In genomic region chr3:35908366-35909232, GRCh38 we compare ENCODE assay signal across 9 cellular contexts.
DNase-seq lines count a peak whose midpoint lies in the region; ATAC-seq, FAIRE-seq and TF ChIP-seq lines count a peak whose summit lies in the region.
"Had no signal": no experiment of that assay in that cellular context is flagged by ENCODE, and none has a peak within 500 bp of the region (broad histone marks: within the 10 kb centered on the region; RNA-seq: fewer than 3 reads in every experiment).

No MANE protein-coding gene starts in this region.

- no peak overlapping the region for H3K4me3 Mint-ChIP-seq in activated naive CD4-positive, alpha-beta T cell treated with anti-CD3 and anti-CD28 coated beads, Interleukin-2, amount 10 ng/mL, durations not matched to agents 7 days and 5 days
- H3K4me3 Mint-ChIP-seq: activated naive CD8-positive, alpha-beta T cell treated with anti-CD3 and anti-CD28 coated beads, Interleukin-2, amount 10 ng/mL, durations not matched to agents 7 days and 5 days had no signal

- H3K4me2 ChIP-seq in DOHH2 (ENCODE audit: low read length): no peak overlapping the region

- H3K9me3 ChIP-seq in DOHH2 (ENCODE audit: control insufficient read depth, insufficient read depth, low read length) (no peaks in the 10 kb centered on the region), heart left ventricle (no peaks in the 10 kb centered on the region)

- H3K27me3 Mint-ChIP-seq in activated naive CD4-positive, alpha-beta T cell treated with anti-CD3 and anti-CD28 coated beads, Interleukin-2, amount 10 ng/mL, durations not matched to agents 7 days and 5 days: no peaks in the 10 kb centered on the region
- H3K27me3 Mint-ChIP-seq: activated naive CD8-positive, alpha-beta T cell treated with anti-CD3 and anti-CD28 coated beads, Interleukin-2, amount 10 ng/mL, durations not matched to agents 7 days and 5 days had no signal

- H3K27me3 ChIP-seq in DOHH2 (ENCODE audit: control insufficient read depth, low read length): peaks cover 2% of the 10 kb centered on the region; the same call in 1 of the 2 replicates
- peaks cover 0 to 4% (median 0%) of the 10 kb centered on the region in 9 donors for H3K27me3 ChIP-seq in heart left ventricle

- no peak for FAIRE-seq in HTR-8/SVneo (lab: Jason Lieb, UNC)

- H3F3A ChIP-seq in DOHH2 (ENCODE audit: control insufficient read depth, insufficient read depth): no peaks in the 10 kb centered on the region

- no peaks in the 10 kb centered on the region for H3K4me1 Mint-ChIP-seq in activated naive CD4-positive, alpha-beta T cell treated with anti-CD3 and anti-CD28 coated beads, Interleukin-2, amount 10 ng/mL, durations not matched to agents 7 days and 5 days
- H3K4me1 Mint-ChIP-seq: activated naive CD8-positive, alpha-beta T cell treated with anti-CD3 and anti-CD28 coated beads, Interleukin-2, amount 10 ng/mL, durations not matched to agents 7 days and 5 days had no signal

- no peak overlapping the region for H3K4me3 ChIP-seq in DOHH2 (ENCODE audit: low read length)
- H3K4me3 ChIP-seq in heart left ventricle: no peak overlapping the region

- peak; percentile 71 for TF ChIP-seq CTCF in DOHH2 (IDR thresholded peaks at IDR 0.05; ENCODE audit: low read depth, low read length, poor library complexity, severe bottlenecking)
- TF ChIP-seq CTCF in heart left ventricle (IDR thresholded peaks at IDR 0.05): peak; percentile 63 to 82 (median 71)

- no peaks in the 10 kb centered on the region for H3K79me2 ChIP-seq in DOHH2 (ENCODE audit: control insufficient read depth, low read length)

- ATAC-seq in GM19467 (IDR thresholded peaks at IDR 0.05; ENCODE audit: unreplicated experiment) (peak; percentile 91), heart left ventricle (peak in 3 of 4 donors; percentile 44 to 64 (median 60)), esophagus mucosa (no peak)

- H3K27ac Mint-ChIP-seq in activated naive CD4-positive, alpha-beta T cell treated with anti-CD3 and anti-CD28 coated beads, Interleukin-2, amount 10 ng/mL, durations not matched to agents 7 days and 5 days: no peak overlapping the region
- H3K27ac Mint-ChIP-seq: activated naive CD8-positive, alpha-beta T cell treated with anti-CD3 and anti-CD28 coated beads, Interleukin-2, amount 10 ng/mL, durations not matched to agents 7 days and 5 days had no signal

- DNase-seq in HTR-8/SVneo (ENCODE audit: insufficient read length, low spot score) (peak; percentile 10), OCI-M2 (lab: John Stamatoyannopoulos, UW; ENCODE audit: unreplicated experiment) (peak; percentile 6), heart left ventricle (peak in 4 of 5 donors; percentile 36 to 63 (median 46)), pulmonary artery endothelial cell (ENCODE audit: low read depth, low spot score) (peak; percentile 39)
- DNase-seq in activated naive CD4-positive, alpha-beta T cell treated with anti-CD3 and anti-CD28 coated beads, Interleukin-2, amount 10 ng/mL, durations not matched to agents 7 days and 5 days: peak; percentile 61
- DNase-seq: activated naive CD8-positive, alpha-beta T cell treated with anti-CD3 and anti-CD28 coated beads, Interleukin-2, amount 10 ng/mL, durations not matched to agents 7 days and 5 days had no signal

- H3K9me3 Mint-ChIP-seq in activated naive CD4-positive, alpha-beta T cell treated with anti-CD3 and anti-CD28 coated beads, Interleukin-2, amount 10 ng/mL, durations not matched to agents 7 days and 5 days: no peaks in the 10 kb centered on the region
- H3K9me3 Mint-ChIP-seq: activated naive CD8-positive, alpha-beta T cell treated with anti-CD3 and anti-CD28 coated beads, Interleukin-2, amount 10 ng/mL, durations not matched to agents 7 days and 5 days had no signal

- H4K20me1 ChIP-seq in DOHH2 (ENCODE audit: control insufficient read depth, insufficient read depth, low read depth, low read length): no peaks in the 10 kb centered on the region

- 32 to 38% (median 37%) methylated on average over 9 of the region's 9 CpGs for WGBS in heart left ventricle, 4 donors

- H3K27ac ChIP-seq in DOHH2 (ENCODE audit: low read depth, low read length): no peak overlapping the region
- H3K27ac ChIP-seq in heart left ventricle: no peak overlapping the region

- H3K9me2 ChIP-seq in DOHH2 (replicated peaks; ENCODE audit: control insufficient read depth, low read length): no peaks in the 10 kb centered on the region

- H3K4me1 ChIP-seq in DOHH2 (ENCODE audit: control insufficient read depth, low read length) (no peaks in the 10 kb centered on the region), heart left ventricle (no peaks in the 10 kb centered on the region)

- no peak for TF ChIP-seq POLR2A in heart left ventricle (IDR thresholded peaks at IDR 0.05)

- H3K36me3 ChIP-seq in DOHH2 (ENCODE audit: control insufficient read depth, low read length) (no peaks in the 10 kb centered on the region), heart left ventricle (no peaks in the 10 kb centered on the region)

- no peaks in the 10 kb centered on the region for H3K36me3 Mint-ChIP-seq in activated naive CD4-positive, alpha-beta T cell treated with anti-CD3 and anti-CD28 coated beads, Interleukin-2, amount 10 ng/mL, durations not matched to agents 7 days and 5 days
- H3K36me3 Mint-ChIP-seq: activated naive CD8-positive, alpha-beta T cell treated with anti-CD3 and anti-CD28 coated beads, Interleukin-2, amount 10 ng/mL, durations not matched to agents 7 days and 5 days had no signal

- CTCF ChIA-PET in activated naive CD4-positive, alpha-beta T cell treated with anti-CD3 and anti-CD28 coated beads, Interleukin-2, amount 10 ng/mL, durations not matched to agents 7 days and 5 days (lab: Charles Lee): interaction anchor here (0.9 to 1.4 kb wide), 2 partner anchors 11 to 791 kb away, joined by 3 to 4 read pairs; no protein-coding TSS in a partner anchor

- intact Hi-C loops in heart left ventricle (cut with DNase I): no loop called here

Comparison
In these comparisons a context has a peak if more than half of its experiments do, and no peak if none do; other contexts are left out.
1. DNase-seq: peak in every context shown above with its lines; median percentile 61 in activated naive CD4-positive, alpha-beta T cell treated with anti-CD3 and anti-CD28 coated beads, Interleukin-2, amount 10 ng/mL, durations not matched to agents 7 days and 5 days; 46 in heart left ventricle; 39 in pulmonary artery endothelial cell; 10 in HTR-8/SVneo; 6 in OCI-M2.